Comparison of ENCODE assay signal across 14 cellular contexts in genomic region chr7:135716677-135717238, GRCh38. TPM values are rescaled to one million over a fixed set of nuclear protein-coding genes. Genes with fewer than 3 reads are reported as not detected.
DNase-seq lines count a peak whose midpoint lies in the region; ATAC-seq, FAIRE-seq and TF ChIP-seq lines count a peak whose summit lies in the region.
"Had no signal": no experiment of that assay in that cellular context is flagged by ENCODE, and none has a peak within 500 bp of the region (broad histone marks: within the 10 kb centered on the region; RNA-seq: fewer than 3 reads in every experiment).

No MANE protein-coding gene starts in this region.

- DNase-seq in AG08396 (ENCODE audit: low spot score) (peak; percentile 59), LoVo (ENCODE audit: low spot score) (peak; percentile 55), RPMI7951 (ENCODE audit: low read depth) (peak; percentile 98), fibroblast of the aortic adventitia (ENCODE audit: low read depth) (peak; percentile 85), dedifferentiated amniotic fluid mesenchymal stem cell (ENCODE audit: extremely low spot score) (no peak), kidney (no peak)
- DNase-seq in stimulated activated CD4-positive, alpha-beta T cell treated with anti-CD3 and anti-CD28 coated beads, Interleukin-4, amount 100 ng/mL, for 4 hours, result no peak
- DNase-seq: CD4-positive, CD25-positive, alpha-beta regulatory T cell; midbrain; stimulated activated CD4-positive, alpha-beta T cell treated with anti-CD3 and anti-CD28 coated beads, Interleukin-2, amount 100 ng/mL, for 48 hours; T-helper 17 cell; transverse colon had no signal

- H3K4me1 ChIP-seq in kidney (ENCODE audit: control insufficient read depth in 1 of 2, insufficient read depth in 1 of 2, low read depth in 1 of 2, low read length in 2 of 2), result no peaks in the 10 kb centered on the region
- H3K4me1 ChIP-seq: transverse colon had no signal

- no peaks in the 10 kb centered on the region for H3K36me3 ChIP-seq in kidney (ENCODE audit: control insufficient read depth in 1 of 2, insufficient read depth in 2 of 2, low read length in 2 of 2)
- H3K36me3 ChIP-seq: transverse colon had no signal

- no peak overlapping the region for H3K4me3 ChIP-seq in fibroblast of the aortic adventitia (ENCODE audit: low read depth, low read length)
- H3K4me3 ChIP-seq in kidney (ENCODE audit: low read length in 2 of 2), result no peak overlapping the region
- H3K4me3 ChIP-seq: transverse colon had no signal

- H3K9ac ChIP-seq in kidney (ENCODE audit: low read length in 2 of 2), result no peak overlapping the region

- no peak overlapping the region for H3K27ac ChIP-seq in kidney (ENCODE audit: low read depth in 2 of 2, low read length in 2 of 2)
- H3K27ac ChIP-seq: transverse colon had no signal

- no peak for FAIRE-seq in kidney (lab: Jason Lieb, UNC)
- FAIRE-seq: endometrium had no signal

- intact Hi-C loops in kidney (cut with DNase I), result no loop called here

- no peaks in the 10 kb centered on the region for H3K9me3 ChIP-seq in kidney (ENCODE audit: control insufficient read depth in 1 of 2, low read length in 2 of 2)
- H3K9me3 ChIP-seq: transverse colon had no signal

- TF ChIP-seq CTCF in fibroblast of the aortic adventitia (IDR thresholded peaks at IDR 0.05; ENCODE audit: insufficient read depth, low read length) (no peak), kidney (IDR thresholded peaks at IDR 0.05; ENCODE audit: borderline replicate concordance, extremely low read depth, insufficient read depth) (no peak)

- ATAC-seq in GM21381 (IDR thresholded peaks at IDR 0.05; ENCODE audit: unreplicated experiment), result no peak
- ATAC-seq: T-helper 17 cell had no signal

RNA-seq across cellular contexts. Expression of gene SLC13A4, which starts 11.2 kb away (rescaled TPM):
- not detected in 2 replicates for total RNA-seq in RPMI7951 (2014; rRNA removed; shearing (Covaris generic))
- 0.99 and 3.3 TPM in 2 replicates for total RNA-seq in fibroblast of the aortic adventitia (ENCODE audit: low replicate concordance)
- not detected for total RNA-seq in kidney
- not detected for polyA plus RNA-seq in kidney (ENCODE audit: insufficient read depth, low read depth, low replicate concordance)
- total RNA-seq: CD4-positive, CD25-positive, alpha-beta regulatory T cell; T-helper 17 cell had no signal

RNA-seq across cellular contexts. Expression of gene FAM180A, which starts 31.9 kb away (rescaled TPM):
- total RNA-seq in RPMI7951 (2014; rRNA removed; shearing (Covaris generic)), result 4.8 and 6.4 TPM in 2 replicates
- total RNA-seq in fibroblast of the aortic adventitia (ENCODE audit: low replicate concordance) (2.5 and 71.0 TPM in 2 replicates), kidney (1.7 TPM)
- polyA plus RNA-seq in kidney (ENCODE audit: insufficient read depth, low read depth, low replicate concordance), result 2.2 TPM
- total RNA-seq: CD4-positive, CD25-positive, alpha-beta regulatory T cell; T-helper 17 cell had no signal
- polyA plus RNA-seq: CD4-positive, CD25-positive, alpha-beta regulatory T cell had no signal

RNA-seq across cellular contexts. Expression of gene STMP1, which starts 54.4 kb away (rescaled TPM):
- 23.2 and 27.4 TPM in 2 replicates for total RNA-seq in RPMI7951 (2014; rRNA removed; shearing (Covaris generic))
- total RNA-seq in fibroblast of the aortic adventitia (ENCODE audit: low replicate concordance), result 29.8 and 34.2 TPM in 2 replicates
- 40.8 TPM for total RNA-seq in kidney
- 35.8 TPM for polyA plus RNA-seq in kidney (ENCODE audit: insufficient read depth, low read depth, low replicate concordance)

Comparison
In these comparisons a context has a peak if more than half of its experiments do, and no peak if none do; other contexts are left out.
1. DNase-seq: peak in AG08396 (single experiment), LoVo (single experiment), RPMI7951 (single experiment) and fibroblast of the aortic adventitia (single experiment); none in stimulated activated CD4-positive, alpha-beta T cell treated with anti-CD3 and anti-CD28 coated beads, Interleukin-4, amount 100 ng/mL, for 4 hours (0 of 2), dedifferentiated amniotic fluid mesenchymal stem cell (single experiment) and kidney (single experiment).